ENCODE assay signal across 21 cellular contexts in genomic region chr2:60567919-60568874, GRCh38. TPM values are rescaled to one million over a fixed set of nuclear protein-coding genes. Genes with fewer than 3 reads are reported as not detected.
DNase-seq lines count a peak whose midpoint lies in the region; ATAC-seq and TF ChIP-seq lines count a peak whose summit lies in the region.
"Had no signal": no experiment of that assay in that cellular context is flagged by ENCODE, and none has a peak within 500 bp of the region (broad histone marks: within the 10 kb centered on the region; RNA-seq: fewer than 3 reads in every experiment).

No MANE protein-coding gene starts in this region.

- H4K20me1 ChIP-seq in neural progenitor cell (ENCODE audit: low read depth), result no peaks in the 10 kb centered on the region

- H3K9ac ChIP-seq in HUES48 (ENCODE audit: low read depth, low read length) (no peak overlapping the region), neural progenitor cell (no peak overlapping the region)

- ATAC-seq in activated naive CD8-positive, alpha-beta T cell treated with anti-CD3 and anti-CD28 coated beads, Interleukin-2, amount 50 U/mL, for 24 hours, result no peak
- ATAC-seq: psoas muscle had no signal

- H3K36me3 ChIP-seq in HUES48 (ENCODE audit: control insufficient read depth, insufficient read depth, low read length) (no peaks in the 10 kb centered on the region), neural progenitor cell (no peaks in the 10 kb centered on the region)
- H3K36me3 ChIP-seq: brain microvascular endothelial cell, colonic mucosa, HAP-1, neutrophil, transverse colon had no signal

- H2AFZ ChIP-seq in neural progenitor cell (replicated peaks), result no peak overlapping the region

- H3K9me3 Mint-ChIP-seq in neural progenitor cell, result no peaks in the 10 kb centered on the region
- no peaks in the 10 kb centered on the region for H3K9me3 Mint-ChIP-seq in activated naive CD8-positive, alpha-beta T cell treated with anti-CD3 and anti-CD28 coated beads, Interleukin-2, amount 50 U/mL, for 24 hours
- H3K9me3 Mint-ChIP-seq in activated CD4-positive, alpha-beta memory T cell treated with anti-CD3 and anti-CD28 coated beads for 36 hours, result no peaks in the 10 kb centered on the region
- H3K9me3 Mint-ChIP-seq: stimulated activated naive CD8-positive, alpha-beta T cell treated with anti-CD3 and anti-CD28 coated beads, Interleukin-15, Interleukin-2, amounts not matched to agents 100 ng/mL and 50 ng/mL, for 24 hours had no signal

- no peak overlapping the region for H3K4me3 Mint-ChIP-seq in neural progenitor cell
- no peak overlapping the region for H3K4me3 Mint-ChIP-seq in activated naive CD8-positive, alpha-beta T cell treated with anti-CD3 and anti-CD28 coated beads, Interleukin-2, amount 50 U/mL, for 24 hours
- H3K4me3 Mint-ChIP-seq in activated CD4-positive, alpha-beta memory T cell treated with anti-CD3 and anti-CD28 coated beads for 36 hours, result no peak overlapping the region
- H3K4me3 Mint-ChIP-seq: stimulated activated naive CD8-positive, alpha-beta T cell treated with anti-CD3 and anti-CD28 coated beads, Interleukin-15, Interleukin-2, amounts not matched to agents 100 ng/mL and 50 ng/mL, for 24 hours had no signal

- H3F3A ChIP-seq in neural progenitor cell (ENCODE audit: low read depth), result peaks cover 8% of the 10 kb centered on the region

- intact Hi-C loops in activated CD4-positive, alpha-beta memory T cell treated with anti-CD3 and anti-CD28 coated beads for 36 hours (cut with micrococcal nuclease), result no loop called here

- no peaks in the 10 kb centered on the region for H3K36me3 Mint-ChIP-seq in neural progenitor cell
- no peaks in the 10 kb centered on the region for H3K36me3 Mint-ChIP-seq in activated naive CD8-positive, alpha-beta T cell treated with anti-CD3 and anti-CD28 coated beads, Interleukin-2, amount 50 U/mL, for 24 hours (ENCODE audit: low read depth)
- H3K36me3 Mint-ChIP-seq in activated CD4-positive, alpha-beta memory T cell treated with anti-CD3 and anti-CD28 coated beads for 36 hours, result no peaks in the 10 kb centered on the region

- POLR2A ChIA-PET in activated CD4-positive, alpha-beta memory T cell treated with anti-CD3 and anti-CD28 coated beads for 36 hours (lab: Charles Lee), result no interaction called here

- no peaks in the 10 kb centered on the region for H3K79me2 ChIP-seq in neural progenitor cell (ENCODE audit: low read depth)

- H3K27me3 ChIP-seq in HUES48 (ENCODE audit: control insufficient read depth, insufficient read depth, low read length), result peaks cover 61% of the 10 kb centered on the region
- H3K27me3 ChIP-seq in neural progenitor cell, result peaks cover 71% of the 10 kb centered on the region

- H3K27me3 Mint-ChIP-seq in neural progenitor cell (ENCODE audit: insufficient read depth, low read depth), result peaks cover 31% of the 10 kb centered on the region
- H3K27me3 Mint-ChIP-seq in activated naive CD8-positive, alpha-beta T cell treated with anti-CD3 and anti-CD28 coated beads, Interleukin-2, amount 50 U/mL, for 24 hours, result peaks cover 23% of the 10 kb centered on the region
- H3K27me3 Mint-ChIP-seq in activated CD4-positive, alpha-beta memory T cell treated with anti-CD3 and anti-CD28 coated beads for 36 hours, result peaks cover 46% of the 10 kb centered on the region

- CTCF ChIA-PET in activated CD4-positive, alpha-beta memory T cell treated with anti-CD3 and anti-CD28 coated beads for 36 hours (lab: Charles Lee), result interaction anchor here (4.3 kb wide), 1 partner anchor 13 kb away, joined by 25 read pairs; no protein-coding TSS in a partner anchor

- H3K9me3 ChIP-seq in HUES48 (ENCODE audit: control insufficient read depth, insufficient read depth, low read length), result no peaks in the 10 kb centered on the region
- H3K9me3 ChIP-seq in neural progenitor cell (ENCODE audit: low read depth), result no peaks in the 10 kb centered on the region
- H3K9me3 ChIP-seq: colonic mucosa, HAP-1, neutrophil, psoas muscle, transverse colon had no signal

- peak overlapping the region; percentile 73 for H3K4me3 ChIP-seq in HUES48 (ENCODE audit: low read depth, low read length)
- no peak overlapping the region for H3K4me3 ChIP-seq in neural progenitor cell
- H3K4me3 ChIP-seq: colonic mucosa, HAP-1, psoas muscle had no signal

- no peak overlapping the region for H3K27ac ChIP-seq in HUES48 (ENCODE audit: low read depth, low read length)
- peak overlapping the region; percentile 78 for H3K27ac ChIP-seq in caudate nucleus (ENCODE audit: low read depth, low read length)
- no peak overlapping the region for H3K27ac ChIP-seq in neural progenitor cell
- H3K27ac ChIP-seq: brain microvascular endothelial cell, colonic mucosa, neutrophil, psoas muscle, transverse colon had no signal

- peaks cover 40% of the 10 kb centered on the region for H3K4me1 ChIP-seq in HUES48 (ENCODE audit: control insufficient read depth, insufficient read depth, low read length)
- peaks cover 5% of the 10 kb centered on the region for H3K4me1 ChIP-seq in neural progenitor cell
- H3K4me1 ChIP-seq: colonic mucosa, HAP-1, psoas muscle had no signal

- no peak overlapping the region for H3K27ac Mint-ChIP-seq in neural progenitor cell
- no peak overlapping the region for H3K27ac Mint-ChIP-seq in activated naive CD8-positive, alpha-beta T cell treated with anti-CD3 and anti-CD28 coated beads, Interleukin-2, amount 50 U/mL, for 24 hours
- no peak overlapping the region for H3K27ac Mint-ChIP-seq in activated CD4-positive, alpha-beta memory T cell treated with anti-CD3 and anti-CD28 coated beads for 36 hours
- H3K27ac Mint-ChIP-seq: stimulated activated naive CD8-positive, alpha-beta T cell treated with anti-CD3 and anti-CD28 coated beads, Interleukin-15, Interleukin-2, amounts not matched to agents 100 ng/mL and 50 ng/mL, for 24 hours had no signal

- H3K4me1 Mint-ChIP-seq in neural progenitor cell, result peaks cover 19% of the 10 kb centered on the region
- H3K4me1 Mint-ChIP-seq in activated naive CD8-positive, alpha-beta T cell treated with anti-CD3 and anti-CD28 coated beads, Interleukin-2, amount 50 U/mL, for 24 hours, result peaks cover 5% of the 10 kb centered on the region
- peaks cover 8% of the 10 kb centered on the region for H3K4me1 Mint-ChIP-seq in activated CD4-positive, alpha-beta memory T cell treated with anti-CD3 and anti-CD28 coated beads for 36 hours (ENCODE audit: low read depth)

- TF ChIP-seq CTCF in neural progenitor cell (IDR thresholded peaks at IDR 0.05), result no peak

- peak overlapping the region; percentile 97 for H3K4me2 ChIP-seq in neural progenitor cell

- DNase-seq in NCI-H524 treated with DMSO at 0.1 percent for 48 hours (lab: John Stamatoyannopoulos, UW), result peak; percentile 76
- peak in 9 of 61 donors; percentile 35 to 51 (median 40) for DNase-seq in caudate nucleus (lab: John Stamatoyannopoulos, UW)
- DNase-seq in neural progenitor cell (ENCODE audit: low spot score), result no peak
- no peak for DNase-seq in activated naive CD8-positive, alpha-beta T cell treated with anti-CD3 and anti-CD28 coated beads, Interleukin-2, amount 50 U/mL, for 24 hours
- DNase-seq in NCI-H2107 treated with DMSO at 0.1 percent for 48 hours (lab: John Stamatoyannopoulos, UW; ENCODE audit: unreplicated experiment), result no peak
- DNase-seq in activated CD4-positive, alpha-beta memory T cell treated with anti-CD3 and anti-CD28 coated beads for 36 hours, result no peak
- DNase-seq: activated CD4-positive, alpha-beta T cell treated with anti-CD3 and anti-CD28 coated beads, Interleukin-2, amount 50 U/mL, for 1 hour; activated CD8-positive, alpha-beta memory T cell treated with anti-CD3 and anti-CD28 coated beads, Interleukin-2, amount 50 U/mL, for 48 hours; brain microvascular endothelial cell; colonic mucosa; DMS79; NCI-H1436; psoas muscle; RPMI8226; small intestine; stimulated activated CD4-positive, alpha-beta T cell treated with anti-CD3 and anti-CD28 coated beads, Interleukin-2, amount 100 ng/mL, for 48 hours; transverse colon had no signal

RNA-seq across cellular contexts. Expression of gene BCL11A, which starts 14.7 kb away (rescaled TPM):
- 0.67 and 1.0 TPM in 2 replicates for total RNA-seq in neural progenitor cell (ENCODE audit: low replicate concordance)
- total RNA-seq in activated CD4-positive, alpha-beta memory T cell treated with anti-CD3 and anti-CD28 coated beads for 36 hours, result not detected
